ENCODE assay signal across 19 cellular contexts in the genomic region with DNA sequence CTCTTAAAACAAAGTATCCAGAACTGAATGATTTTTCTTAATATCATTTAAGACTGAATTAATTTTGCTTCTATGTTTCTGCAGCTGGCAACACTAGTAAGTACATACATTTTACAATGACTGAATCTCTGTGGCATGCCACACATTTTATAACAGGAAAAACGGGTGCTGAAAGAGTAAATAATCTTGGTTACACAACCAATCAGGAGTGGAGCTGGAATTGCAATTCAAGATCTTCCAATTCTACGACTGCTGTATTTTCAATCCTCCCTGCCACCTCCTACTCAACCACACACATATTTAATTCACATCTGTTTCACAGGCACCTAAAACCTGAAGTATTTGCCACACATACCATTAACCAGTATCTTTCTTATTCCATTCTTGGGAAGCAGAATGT. TPM values are rescaled to one million over a fixed set of nuclear protein-coding genes. Genes with fewer than 3 reads are reported as not detected.
DNase-seq lines count a peak whose midpoint lies in the region; ATAC-seq, FAIRE-seq and TF ChIP-seq lines count a peak whose summit lies in the region.
"Had no signal": no experiment of that assay in that cellular context is flagged by ENCODE, and none has a peak within 500 bp of the region (broad histone marks: within the 10 kb centered on the region; RNA-seq: fewer than 3 reads in every experiment).

No MANE protein-coding gene starts in this region.

- H3K9me3 ChIP-seq in colonic mucosa (no peaks in the 10 kb centered on the region), mucosa of descending colon (no peaks in the 10 kb centered on the region), pancreas (no peaks in the 10 kb centered on the region)
- H3K9me3 ChIP-seq: spleen had no signal

- no peak for FAIRE-seq in pancreas (lab: Jason Lieb, UNC)
- FAIRE-seq: RCC 7860 had no signal

- no peak for TF ChIP-seq CTCF in LNCaP clone FGC (IDR thresholded peaks at IDR 0.05; ENCODE audit: control insufficient read depth, extremely low read depth, insufficient read depth)
- no peak for TF ChIP-seq CTCF in colonic mucosa (IDR thresholded peaks at IDR 0.05)
- no peak for TF ChIP-seq CTCF in mucosa of descending colon (IDR thresholded peaks at IDR 0.05)
- TF ChIP-seq CTCF in pancreas (IDR thresholded peaks at IDR 0.05) = no peak

- 51 to 59% methylated on average over 2 of the region's 2 CpGs for WGBS in pancreas, 2 donors

- no peaks in the 10 kb centered on the region for H3K4me1 ChIP-seq in colonic mucosa
- no peaks in the 10 kb centered on the region for H3K4me1 ChIP-seq in mucosa of descending colon (ENCODE audit: low read depth)
- H3K4me1 ChIP-seq in pancreas = peaks cover 0 to 8% (median 0%) of the 10 kb centered on the region in 3 donors
- H3K4me1 ChIP-seq: spleen had no signal

- intact Hi-C loops in colonic mucosa (cut with DNase I) = no loop called here
- intact Hi-C loops in mucosa of descending colon (cut with DNase I, micrococcal nuclease) = no loop called here
- intact Hi-C loops in pancreas (cut with DNase I) = no loop called here

- peak; percentile 66 for DNase-seq in ELR (ENCODE audit: low read depth)
- peak; percentile 85 for DNase-seq in LNCaP clone FGC (ENCODE audit: low read depth)
- DNase-seq in colonic mucosa = peak; percentile 24
- no peak for DNase-seq in mucosa of descending colon
- no peak for DNase-seq in pancreas
- DNase-seq: activated CD4-positive, CD25-positive, alpha-beta regulatory T cell treated with anti-CD3 and anti-CD28 coated beads, Interleukin-2, amount 50 U/mL, for 72 hours; activated CD8-positive, alpha-beta memory T cell treated with anti-CD3 and anti-CD28 coated beads, Interleukin-2, amount 50 U/mL, for 48 hours; activated naive CD4-positive, alpha-beta T cell treated with anti-CD3 and anti-CD28 coated beads for 36 hours; central memory CD4-positive, alpha-beta T cell; Karpas-422; kidney glomerular epithelial cell; NCI-H526 treated with DMSO at 0.1 percent for 48 hours; spleen had no signal

- H3K4me3 ChIP-seq in LNCaP clone FGC (ENCODE audit: low read depth, low read length) = no peak overlapping the region
- no peak overlapping the region for H3K4me3 ChIP-seq in colonic mucosa
- no peak overlapping the region for H3K4me3 ChIP-seq in mucosa of descending colon
- no peak overlapping the region for H3K4me3 ChIP-seq in pancreas
- H3K4me3 ChIP-seq: spleen had no signal

- no peaks in the 10 kb centered on the region for H3K27me3 ChIP-seq in colonic mucosa
- H3K27me3 ChIP-seq in pancreas = no peaks in the 10 kb centered on the region
- H3K27me3 ChIP-seq: spleen had no signal

- H3K27ac ChIP-seq in colonic mucosa = no peak overlapping the region
- H3K27ac ChIP-seq in pancreas = no peak overlapping the region
- H3K27ac ChIP-seq: spleen had no signal

- peak; percentile 57 for ATAC-seq in mucosa of descending colon
- ATAC-seq in HG03039 (IDR thresholded peaks at IDR 0.05; ENCODE audit: unreplicated experiment) = no peak
- no peak for ATAC-seq in HG03521 (IDR thresholded peaks at IDR 0.05; ENCODE audit: unreplicated experiment)
- ATAC-seq in pancreas = no peak
- no peak for ATAC-seq in HG03432 (IDR thresholded peaks at IDR 0.05; ENCODE audit: unreplicated experiment)

- no peak overlapping the region for H3K9ac ChIP-seq in colonic mucosa (ENCODE audit: low read depth in 2 of 2, low read length in 2 of 2)

- H3K36me3 ChIP-seq in colonic mucosa = no peaks in the 10 kb centered on the region
- no peaks in the 10 kb centered on the region for H3K36me3 ChIP-seq in mucosa of descending colon (ENCODE audit: low read depth)
- no peaks in the 10 kb centered on the region for H3K36me3 ChIP-seq in pancreas
- H3K36me3 ChIP-seq: spleen had no signal

RNA-seq across cellular contexts. Expression of gene NR5A1, which starts 52.7 kb away (rescaled TPM):
- total RNA-seq in colonic mucosa (under 1 TPM in 1 of 2 donors, not detected in 1; 0.82 TPM), mucosa of descending colon (under 1 TPM in 1 of 3 donors, not detected in 2; 0.12 TPM), pancreas (under 1 TPM in 1 of 6 donors, not detected in 5; 0.28 TPM)
- polyA plus RNA-seq in pancreas = under 1 TPM in 1 of 2 donors, not detected in 1; 0.05 TPM
- total RNA-seq: activated naive CD4-positive, alpha-beta T cell treated with anti-CD3 and anti-CD28 coated beads for 36 hours; osteocyte had no signal
- polyA plus RNA-seq: CD14-positive monocyte had no signal

Comparison
In these comparisons a context has a peak if more than half of its experiments do, and no peak if none do; other contexts are left out.
1. DNase-seq: peak in ELR (single experiment), LNCaP clone FGC (single experiment) and colonic mucosa (single experiment); none in mucosa of descending colon (0 of 3) and pancreas (0 of 6).